Comparison of ENCODE assay signal across 21 cellular contexts in genomic region chr1:215192306-215192705, GRCh38.
DNase-seq lines count a peak whose midpoint lies in the region; ATAC-seq and TF ChIP-seq lines count a peak whose summit lies in the region.
"Had no signal": no experiment of that assay in that cellular context is flagged by ENCODE, and none has a peak within 500 bp of the region (broad histone marks: within the 10 kb centered on the region; RNA-seq: fewer than 3 reads in every experiment).

No MANE protein-coding gene starts in this region.

- H3K4me3 ChIP-seq in breast epithelium: no peak overlapping the region
- H3K4me3 ChIP-seq: lower lobe of right lung, psoas muscle had no signal

- no peaks in the 10 kb centered on the region for H3K27me3 Mint-ChIP-seq in MCF 10A (ENCODE audit: insufficient read depth, unreplicated experiment)
- peaks cover 5% of the 10 kb centered on the region for H3K27me3 Mint-ChIP-seq in activated T-cell treated with anti-CD3 and anti-CD28 coated beads, Interleukin-2, amount 50 U/mL, for 4 hours (ENCODE audit: low read depth)
- H3K27me3 Mint-ChIP-seq: effector memory CD8-positive, alpha-beta T cell; stimulated activated naive CD8-positive, alpha-beta T cell treated with anti-CD3 and anti-CD28 coated beads, Interleukin-15, Interleukin-2, amounts not matched to agents 100 ng/mL and 50 ng/mL, for 24 hours had no signal

- H3K27ac ChIP-seq in breast epithelium: no peak overlapping the region
- H3K27ac ChIP-seq: lower lobe of right lung, psoas muscle had no signal

- no peaks in the 10 kb centered on the region for H3K36me3 Mint-ChIP-seq in MCF 10A (ENCODE audit: insufficient read depth, unreplicated experiment)
- no peaks in the 10 kb centered on the region for H3K36me3 Mint-ChIP-seq in activated T-cell treated with anti-CD3 and anti-CD28 coated beads, Interleukin-2, amount 50 U/mL, for 4 hours (ENCODE audit: insufficient read depth)
- H3K36me3 Mint-ChIP-seq: activated naive CD4-positive, alpha-beta T cell treated with anti-CD3 and anti-CD28 coated beads, Interleukin-2, amount 50 U/mL, for 72 hours; naive thymus-derived CD4-positive, alpha-beta T cell had no signal

- H3K4me3 Mint-ChIP-seq in MCF 10A (ENCODE audit: unreplicated experiment): no peak overlapping the region
- H3K4me3 Mint-ChIP-seq in activated T-cell treated with anti-CD3 and anti-CD28 coated beads, Interleukin-2, amount 50 U/mL, for 4 hours: no peak overlapping the region
- H3K4me3 Mint-ChIP-seq: effector memory CD8-positive, alpha-beta T cell; naive thymus-derived CD4-positive, alpha-beta T cell; stimulated activated naive CD8-positive, alpha-beta T cell treated with anti-CD3 and anti-CD28 coated beads, Interleukin-15, Interleukin-2, amounts not matched to agents 100 ng/mL and 50 ng/mL, for 24 hours had no signal

- intact Hi-C loops in MCF 10A (cut with micrococcal nuclease): no loop called here
- intact Hi-C loops in breast epithelium (cut with DNase I; ENCODE audit: low total_unique reads): no loop called here

- ATAC-seq in activated T-cell treated with anti-CD3 and anti-CD28 coated beads, Interleukin-2, amount 50 U/mL, for 4 hours: no peak
- ATAC-seq: activated naive CD4-positive, alpha-beta T cell treated with anti-CD3 and anti-CD28 coated beads, Interleukin-2, amount 50 U/mL, for 72 hours; effector memory CD8-positive, alpha-beta T cell; HCT116; HepG2; lower lobe of right lung; naive thymus-derived CD4-positive, alpha-beta T cell; psoas muscle had no signal

- POLR2A ChIA-PET in MCF 10A (lab: Yijun Ruan, JAX): interaction anchor here (0.6 to 0.7 kb wide), 3 partner anchors 276 to 385 kb away, joined by 3 to 5 read pairs (median 3); no protein-coding TSS in a partner anchor

- no TSS peak for BruUV-seq in MCF 10A (replicated peaks; lab: Mats Ljungman, UMichigan)

- CTCF ChIA-PET in MCF 10A (lab: Yijun Ruan, JAX): interaction anchor here (0.6 to 0.9 kb wide), 2 partner anchors 26 to 283 kb away, joined by 3 to 4 read pairs; no protein-coding TSS in a partner anchor

- peaks cover 15% of the 10 kb centered on the region for H3K4me1 Mint-ChIP-seq in MCF 10A (ENCODE audit: insufficient read depth, unreplicated experiment)
- H3K4me1 Mint-ChIP-seq in activated T-cell treated with anti-CD3 and anti-CD28 coated beads, Interleukin-2, amount 50 U/mL, for 4 hours (ENCODE audit: low read depth): no peaks in the 10 kb centered on the region
- H3K4me1 Mint-ChIP-seq: naive thymus-derived CD4-positive, alpha-beta T cell had no signal

- H3K9me3 ChIP-seq in breast epithelium: no peaks in the 10 kb centered on the region
- H3K9me3 ChIP-seq: lower lobe of right lung, psoas muscle had no signal

- TF ChIP-seq CTCF in MCF 10A (IDR thresholded peaks at IDR 0.05; ENCODE audit: unreplicated experiment) (no peak), breast epithelium (IDR thresholded peaks at IDR 0.05) (no peak)

- no peaks in the 10 kb centered on the region for H3K4me1 ChIP-seq in breast epithelium
- H3K4me1 ChIP-seq: lower lobe of right lung, psoas muscle had no signal

- H3K36me3 ChIP-seq in breast epithelium: no peaks in the 10 kb centered on the region
- H3K36me3 ChIP-seq: lower lobe of right lung had no signal

- peak; percentile 42 for DNase-seq in MCF 10A (ENCODE audit: unreplicated experiment)
- no peak for DNase-seq in breast epithelium (ENCODE audit: low spot score in 2 of 2)
- DNase-seq in amniotic stem cell (lab: John Stamatoyannopoulos, UW): peak; percentile 30
- peak; percentile 6 for DNase-seq in foreskin melanocyte
- DNase-seq in T1000 (lab: John Stamatoyannopoulos, UW): no peak
- no peak for DNase-seq in AML-193 (lab: John Stamatoyannopoulos, UW)
- DNase-seq in NCI-H524 (lab: John Stamatoyannopoulos, UW): no peak
- DNase-seq in activated T-cell treated with anti-CD3 and anti-CD28 coated beads, Interleukin-2, amount 50 U/mL, for 4 hours: no peak
- DNase-seq: 8988T; activated T-cell treated with anti-CD3 and anti-CD28 coated beads, Interleukin-2, amount 50 U/mL, for 1 hour; caudate nucleus; COR-L47; effector memory CD8-positive, alpha-beta T cell; lower lobe of right lung; naive thymus-derived CD4-positive, alpha-beta T cell; NCI-H2081 treated with DMSO at 0.1 percent for 48 hours; psoas muscle had no signal

- no peak overlapping the region for H3K27ac Mint-ChIP-seq in MCF 10A (ENCODE audit: low read depth, unreplicated experiment)
- H3K27ac Mint-ChIP-seq: activated naive CD4-positive, alpha-beta T cell treated with anti-CD3 and anti-CD28 coated beads, Interleukin-2, amount 50 U/mL, for 72 hours; effector memory CD8-positive, alpha-beta T cell; naive thymus-derived CD4-positive, alpha-beta T cell; stimulated activated naive CD8-positive, alpha-beta T cell treated with anti-CD3 and anti-CD28 coated beads, Interleukin-15, Interleukin-2, amounts not matched to agents 100 ng/mL and 50 ng/mL, for 24 hours had no signal

- H3K27me3 ChIP-seq in breast epithelium: no peaks in the 10 kb centered on the region

- TF ChIP-seq POLR2A in breast epithelium (IDR thresholded peaks at IDR 0.05): no peak

- no peaks in the 10 kb centered on the region for H3K9me3 Mint-ChIP-seq in MCF 10A (ENCODE audit: unreplicated experiment)
- H3K9me3 Mint-ChIP-seq in activated T-cell treated with anti-CD3 and anti-CD28 coated beads, Interleukin-2, amount 50 U/mL, for 4 hours: no peaks in the 10 kb centered on the region
- H3K9me3 Mint-ChIP-seq: activated naive CD4-positive, alpha-beta T cell treated with anti-CD3 and anti-CD28 coated beads, Interleukin-2, amount 50 U/mL, for 72 hours; naive thymus-derived CD4-positive, alpha-beta T cell; stimulated activated naive CD8-positive, alpha-beta T cell treated with anti-CD3 and anti-CD28 coated beads, Interleukin-15, Interleukin-2, amounts not matched to agents 100 ng/mL and 50 ng/mL, for 24 hours had no signal

Comparison
In these comparisons a context has a peak if more than half of its experiments do, and no peak if none do; other contexts are left out.
1. DNase-seq: peak in MCF 10A (single experiment), amniotic stem cell (single experiment) and foreskin melanocyte (single experiment); none in breast epithelium (0 of 2), T1000 (single experiment), AML-193 (0 of 2), NCI-H524 (0 of 2) and activated T-cell treated with anti-CD3 and anti-CD28 coated beads, Interleukin-2, amount 50 U/mL, for 4 hours (single experiment).